ENCODE assay signal across 22 cellular contexts in genomic region chr2:5954509-5954908, GRCh38.
"Had no signal": no experiment of that assay in that cellular context is flagged by ENCODE, and none has a peak within 500 bp of the region (broad histone marks: within the 10 kb centered on the region; RNA-seq: fewer than 3 reads in every experiment).

No MANE protein-coding gene starts in this region.

- H3K36me3 ChIP-seq: colonic mucosa, esophagus muscularis mucosa, esophagus squamous epithelium, gastrocnemius medialis, gastroesophageal sphincter, heart left ventricle, heart right ventricle had no signal

- ATAC-seq: effector memory CD8-positive, alpha-beta T cell; esophagus mucosa; foreskin keratinocyte; gastrocnemius medialis; gastroesophageal sphincter; heart left ventricle; heart right ventricle had no signal

- H3K4me3 ChIP-seq: colonic mucosa, coronary artery, esophagus muscularis mucosa, esophagus squamous epithelium, gastrocnemius medialis, gastroesophageal sphincter, heart left ventricle, heart right ventricle had no signal

- H3K4me1 ChIP-seq: colonic mucosa, esophagus muscularis mucosa, esophagus squamous epithelium, foreskin keratinocyte, gastrocnemius medialis, gastroesophageal sphincter had no signal

- DNase-seq: colonic mucosa; cortex of kidney; dermis blood vessel endothelial cell; dorsolateral prefrontal cortex; effector CD8-positive, alpha-beta T cell; effector memory CD4-positive, alpha-beta T cell; effector memory CD8-positive, alpha-beta T cell; endodermal cell; erythroblast; esophagus squamous epithelium; foreskin fibroblast; foreskin keratinocyte; foreskin melanocyte; gastrocnemius medialis; glutamatergic neuron; head of caudate nucleus; heart left ventricle; heart right ventricle had no signal

- H3K9me3 ChIP-seq: colonic mucosa, gastrocnemius medialis had no signal
